In genomic region chr16:12612598-12613101, GRCh38 we compare ENCODE assay signal across 1 cellular context.
TF ChIP-seq lines count a peak whose summit lies in the region.

No MANE protein-coding gene starts in this region.

TF ChIP-seq in HCT116, 20 proteins besides CTCF, POLR2A, EP300 and RAD21 (continued from another document):
- TF ChIP-seq ZBTB33 (IDR thresholded peaks at IDR 0.05; ENCODE audit: extremely low read depth, insufficient replicate concordance, low read length) (no peak), EZH2phosphoT487 (IDR thresholded peaks at IDR 0.05; ENCODE audit: borderline replicate concordance) (no peak), JUND (IDR thresholded peaks at IDR 0.05) (peak; percentile 89), EGR1 (IDR thresholded peaks at IDR 0.05; ENCODE audit: low read depth) (no peak), YY1 (IDR thresholded peaks at IDR 0.05; ENCODE audit: extremely low read depth, insufficient replicate concordance, low read depth, low read length) (no peak), SP1 (IDR thresholded peaks at IDR 0.05; ENCODE audit: low read depth) (peak; percentile 80), EZH2 (IDR thresholded peaks at IDR 0.05) (no peak), MAX (IDR thresholded peaks at IDR 0.05) (peak; percentile 77), SRF (IDR thresholded peaks at IDR 0.05; ENCODE audit: low read depth) (0 out of 2 replicates have a peak, but pooled peaks have one; percentile 17), ZNF274 (IDR thresholded peaks at IDR 0.05; ENCODE audit: low read depth, low read length) (no peak)
TF ChIP-seq in HCT116: peak in this region for 7.
